Comparison of ENCODE assay signal across 17 cellular contexts in genomic region chr2:152126664-152127063, GRCh38. TPM values are rescaled to one million over a fixed set of nuclear protein-coding genes. Genes with fewer than 3 reads are reported as not detected.
DNase-seq lines count a peak whose midpoint lies in the region; ATAC-seq, FAIRE-seq and TF ChIP-seq lines count a peak whose summit lies in the region.
"Had no signal": no experiment of that assay in that cellular context is flagged by ENCODE, and none has a peak within 500 bp of the region (broad histone marks: within the 10 kb centered on the region; RNA-seq: fewer than 3 reads in every experiment).

No MANE protein-coding gene starts in this region.

- no peak overlapping the region for H2BK15ac ChIP-seq in neuronal stem cell (ENCODE audit: low read length)

- H3K4me3 ChIP-seq in HepG2 (replicated peaks in 1 of 3; ENCODE audit: insufficient read depth in 1 of 3, low read depth in 2 of 3, low read length in 3 of 3): no peak overlapping the region
- H3K4me3 ChIP-seq in right lobe of liver: no peak overlapping the region
- H3K4me3 ChIP-seq in Jurkat, Clone E6-1 (ENCODE audit: low read length): no peak overlapping the region
- H3K4me3 ChIP-seq in SJCRH30: no peak overlapping the region
- no peak overlapping the region for H3K4me3 ChIP-seq in neuronal stem cell (ENCODE audit: low read length in 2 of 2)
- H3K4me3 ChIP-seq: HAP-1, PC-9 had no signal

- no peak overlapping the region for H3K23ac ChIP-seq in neuronal stem cell (ENCODE audit: low read depth, low read length, poor library complexity)

- no peaks in the 10 kb centered on the region for H4K20me1 ChIP-seq in HepG2 (ENCODE audit: insufficient read depth, low read length)

- no peaks in the 10 kb centered on the region for H3K79me2 ChIP-seq in HepG2 (ENCODE audit: insufficient read depth, low read length)

- H2AFZ ChIP-seq in HepG2 (ENCODE audit: low read length) (no peak overlapping the region), neuronal stem cell (ENCODE audit: low read length) (peak overlapping the region; percentile 66)
- H2AFZ ChIP-seq: PC-9 had no signal

- no peak for FAIRE-seq in HepG2 (lab: Jason Lieb, UNC)
- FAIRE-seq: GM18507 had no signal

- no peak overlapping the region for H2BK120ac ChIP-seq in neuronal stem cell (ENCODE audit: low read depth, low read length)

- WGBS in HepG2 (ENCODE audit: low lambda C conversion rate): 96% methylated on average over 4 of the region's 4 CpGs
- WGBS in right lobe of liver (ENCODE audit: insufficient coverage, low coverage, low lambda C conversion rate, missing lambda C conversion rate): 82% methylated on average over 2 of the region's 4 CpGs
- no CpG with 5 or more reads among the region's 4 CpGs for WGBS in neuronal stem cell (ENCODE audit: extremely low coverage in 2 of 2, insufficient read length in 2 of 2, insufficient replicate concordance in 1 of 2), 2 donors

- H3K27ac ChIP-seq in HepG2 (ENCODE audit: extremely low read length, insufficient read depth, low read length): no peak overlapping the region
- no peak overlapping the region for H3K27ac ChIP-seq in right lobe of liver
- H3K27ac ChIP-seq in SJCRH30: no peak overlapping the region
- H3K27ac ChIP-seq in neuronal stem cell (replicated peaks; ENCODE audit: low read length): no peak overlapping the region
- H3K27ac ChIP-seq: PC-9 had no signal

- TF ChIP-seq POLR2A in HepG2 (IDR thresholded peaks at IDR 0.05; ENCODE audit: insufficient read depth in 1 of 2, low read depth in 2 of 2, low read length in 2 of 2): no peak
- no peak for TF ChIP-seq POLR2A in right lobe of liver (IDR thresholded peaks at IDR 0.05)

- no peak overlapping the region for H2AK5ac ChIP-seq in neuronal stem cell (ENCODE audit: low read depth, low read length)

- TF ChIP-seq CTCF in HepG2 (CRISPR knock-in tag; IDR thresholded peaks at IDR 0.05) (no peak), right lobe of liver (IDR thresholded peaks at IDR 0.05) (no peak)

- H3K36me3 ChIP-seq in HepG2 (replicated peaks in 1 of 2; ENCODE audit: control insufficient read depth in 1 of 2, insufficient read depth in 2 of 2, low read length in 2 of 2) (peaks cover 0 to 5% of the 10 kb centered on the region in 2 experiments; a peak in 3 of 5 replicates), right lobe of liver (peaks cover 0 to 26% (median 1%) of the 10 kb centered on the region in 4 donors), SJCRH30 (no peaks in the 10 kb centered on the region), neuronal stem cell (replicated peaks in 1 of 2; ENCODE audit: control insufficient read depth in 2 of 2, insufficient read depth in 2 of 2, low read length in 2 of 2) (peaks cover 0 to 12% of the 10 kb centered on the region in 2 donors)
- H3K36me3 ChIP-seq: HAP-1 had no signal

- ATAC-seq in HepG2: no peak
- ATAC-seq in right lobe of liver: no peak
- ATAC-seq in HG03520 (IDR thresholded peaks at IDR 0.05; ENCODE audit: unreplicated experiment): no peak
- ATAC-seq in sciatic nerve: no peak
- ATAC-seq: SK-N-SH treated with all-trans-retinoic acid at 6 μM for 48 hours had no signal

- no peak for TF ChIP-seq RAD21 in HepG2 (CRISPR knock-in tag; IDR thresholded peaks at IDR 0.05)

- H3K27me3 ChIP-seq in HepG2 (ENCODE audit: control insufficient read depth in 1 of 2, insufficient read depth in 2 of 2, low read length in 2 of 2) (no peaks in the 10 kb centered on the region), right lobe of liver (no peaks in the 10 kb centered on the region), SJCRH30 (no peaks in the 10 kb centered on the region), neuronal stem cell (ENCODE audit: control insufficient read depth in 3 of 3, insufficient read depth in 3 of 3, low read depth in 1 of 3, low read length in 3 of 3) (no peaks in the 10 kb centered on the region)

- intact Hi-C loops in HepG2 (cut with micrococcal nuclease; ENCODE audit: unreplicated experiment) (no loop called here), right lobe of liver (cut with DNase I) (no loop called here), sciatic nerve (cut with DNase I) (no loop called here)

- H4K8ac ChIP-seq in neuronal stem cell (ENCODE audit: low read depth, low read length): no peak overlapping the region

- CTCF ChIA-PET in HepG2 (lab: Yijun Ruan, JAX; ENCODE audit: low intra/inter-chr PET ratio, low total read pairs): no interaction called here

- H3K9me3 ChIP-seq in HepG2 (ENCODE audit: low read length): no peaks in the 10 kb centered on the region
- no peaks in the 10 kb centered on the region for H3K9me3 ChIP-seq in right lobe of liver
- H3K9me3 ChIP-seq in SJCRH30 (replicated peaks): no peaks in the 10 kb centered on the region
- H3K9me3 ChIP-seq in neuronal stem cell (replicated peaks in 1 of 2; ENCODE audit: control insufficient read depth in 2 of 2, insufficient read depth in 1 of 2, low read depth in 1 of 2, low read length in 2 of 2): no peaks in the 10 kb centered on the region
- H3K9me3 ChIP-seq: HAP-1 had no signal

- H3K4me1 ChIP-seq in HepG2 (ENCODE audit: insufficient read depth, low read length) (no peaks in the 10 kb centered on the region), right lobe of liver (no peaks in the 10 kb centered on the region), SJCRH30 (no peaks in the 10 kb centered on the region), neuronal stem cell (ENCODE audit: control insufficient read depth in 2 of 2, insufficient read depth in 1 of 2, low read depth in 1 of 2, low read length in 2 of 2) (no peaks in the 10 kb centered on the region)
- H3K4me1 ChIP-seq: HAP-1 had no signal

- no peak overlapping the region for H4K91ac ChIP-seq in neuronal stem cell (ENCODE audit: low read depth, low read length, poor library complexity)

- peak overlapping the region; percentile 29 for H3K18ac ChIP-seq in neuronal stem cell (ENCODE audit: low read length)

- in situ Hi-C loops in HepG2 (cut with HindIII; ENCODE audit: extremely low pct_ligation_motif_present, low pct_unique_long_range_greater_than_20kb): no loop called here

- no peak overlapping the region for H3K14ac ChIP-seq in neuronal stem cell (ENCODE audit: low read length)

- H3K9ac ChIP-seq in HepG2 (ENCODE audit: insufficient read depth, low read depth, low read length) (no peak overlapping the region), neuronal stem cell (ENCODE audit: low read depth, low read length, poor library complexity) (no peak overlapping the region)

- no peak for TF ChIP-seq EP300 in HepG2 (IDR thresholded peaks at IDR 0.05; ENCODE audit: low read depth in 2 of 2, low read length in 2 of 2)
- TF ChIP-seq EP300 in HepG2 (CRISPR knock-in tag; IDR thresholded peaks at IDR 0.05; ENCODE audit: borderline replicate concordance): no peak

- DNase-seq in HepG2 (ENCODE audit: low spot score): no peak
- no peak for DNase-seq in right lobe of liver
- DNase-seq in Jurkat, Clone E6-1 (ENCODE audit: low read depth, low spot score): peak; percentile 3
- DNase-seq in SJCRH30: peak; percentile 5 to 19
- DNase-seq in neuronal stem cell (ENCODE audit: low spot score): no peak
- DNase-seq in HCEC 1CT: no peak
- DNase-seq in sciatic nerve (ENCODE audit: low spot score): no peak
- DNase-seq: CD4-positive, alpha-beta memory T cell; EL; NCI-H1436; NCI-H345; NCI-H526 treated with DMSO at 0.1 percent for 48 hours; PC-9 had no signal

- no peak overlapping the region for H3K4me2 ChIP-seq in HepG2 (ENCODE audit: low read depth, low read length)
- H3K4me2 ChIP-seq in neuronal stem cell (ENCODE audit: insufficient read depth, low read length, poor library complexity, severe bottlenecking): no peak overlapping the region
- H3K4me2 ChIP-seq: PC-9 had no signal

- no peak overlapping the region for H3K4ac ChIP-seq in neuronal stem cell (ENCODE audit: low read length)

- no peaks in the 10 kb centered on the region for H3K79me1 ChIP-seq in neuronal stem cell (ENCODE audit: low read depth, low read length)

- no TSS peak for BruUV-seq in HepG2 (replicated peaks; lab: Mats Ljungman, UMichigan)

- H2BK5ac ChIP-seq in neuronal stem cell (ENCODE audit: low read length): no peak overlapping the region

- H2BK12ac ChIP-seq in neuronal stem cell (ENCODE audit: low read length): no peak overlapping the region

- POLR2A ChIA-PET in HepG2 (lab: Yijun Ruan, JAX): no interaction called here

RNA-seq across cellular contexts. Expression of gene CACNB4, which starts 27.8 kb away (rescaled TPM):
- 9.5 and 14.3 TPM in 2 replicates for total RNA-seq in HepG2 (2016; rRNA removed; fragmentation: Illumina TruSeq; extraction: Trizol)
- total RNA-seq in HepG2 (2016; cell fraction: cytosol; rRNA removed; fragmentation: Illumina TruSeq; extraction: Trizol; ENCODE audit: low read depth): 8.4 and 9.3 TPM in 2 replicates
- total RNA-seq in HepG2 (2016; cell fraction: insoluble cytoplasmic fraction; rRNA removed; fragmentation: Illumina TruSeq; extraction: Trizol): 12.5 and 16.2 TPM in 2 replicates
- 5.5 and 7.4 TPM in 2 replicates for total RNA-seq in HepG2 (2016; cell fraction: membrane; rRNA removed; fragmentation: Illumina TruSeq; extraction: Trizol)
- total RNA-seq in HepG2 (2016; cell fraction: nucleus; rRNA removed; fragmentation: Illumina TruSeq; extraction: Trizol): 49.9 and 50.0 TPM in 2 replicates
- polyA plus RNA-seq in HepG2 (2011; rRNA removed): 3.9 and 5.1 TPM in 2 replicates
- 1.0 and 1.2 TPM in 2 replicates for polyA plus RNA-seq in HepG2 (2011; cell fraction: cytosol; rRNA removed)
- polyA plus RNA-seq in HepG2 (2011; cell fraction: nucleus; rRNA removed): 8.4 and 10.5 TPM in 2 replicates
- polyA plus RNA-seq in HepG2 (2012): 2.6 and 3.3 TPM in 2 replicates
- 0.25 and 0.48 TPM in 2 replicates for polyA plus RNA-seq in HepG2 (2016; cell fraction: cytosol; fragmentation: Illumina TruSeq; extraction: Trizol; ENCODE audit: low read depth)
- polyA plus RNA-seq in HepG2 (2016; cell fraction: insoluble cytoplasmic fraction; fragmentation: Illumina TruSeq; extraction: Trizol; ENCODE audit: low read depth): 5.0 and 5.5 TPM in 2 replicates
- polyA plus RNA-seq in HepG2 (2016; cell fraction: membrane; fragmentation: Illumina TruSeq; extraction: Trizol; ENCODE audit: low read depth): 1.7 and 2.1 TPM in 2 replicates
- 26.0 and 29.1 TPM in 2 replicates for polyA plus RNA-seq in HepG2 (2016; cell fraction: nucleus; fragmentation: Illumina TruSeq; extraction: Trizol; ENCODE audit: insufficient read depth, low read depth)
- polyA minus RNA-seq in HepG2 (2011; rRNA and poly(A)+ RNA removed; ENCODE audit: low replicate concordance): 0.35 and 13.9 TPM in 2 replicates
- polyA minus RNA-seq in HepG2 (2011; cell fraction: cytosol; rRNA and poly(A)+ RNA removed): 4.7 and 6.0 TPM in 2 replicates
- polyA minus RNA-seq in HepG2 (2011; cell fraction: nucleus; rRNA and poly(A)+ RNA removed): 47.0 and 50.5 TPM in 2 replicates
- total RNA-seq in right lobe of liver: under 1 TPM; 0.06 to 0.49 (median 0.25) TPM
- polyA plus RNA-seq in Jurkat, Clone E6-1 (2012; ENCODE audit: insufficient read depth, insufficient read length): 1.1 TPM
- 1.8 and 2.2 TPM in 2 replicates for total RNA-seq in SJCRH30 (2014; rRNA removed; shearing (Covaris generic))
- 3.3 TPM for polyA plus RNA-seq in neuronal stem cell (2013, experiment 1 of 2)
- polyA plus RNA-seq in neuronal stem cell (2013, experiment 2 of 2): 3.7 TPM
- total RNA-seq in sciatic nerve: 11.4 TPM
- polyA plus RNA-seq: CD4-positive, alpha-beta memory T cell had no signal

RNA-seq across cellular contexts. Expression of gene STAM2, which starts 48.9 kb away (rescaled TPM):
- total RNA-seq in HepG2 (2016; rRNA removed; fragmentation: Illumina TruSeq; extraction: Trizol): 24.1 and 29.2 TPM in 2 replicates
- 9.6 and 10.8 TPM in 2 replicates for total RNA-seq in HepG2 (2016; cell fraction: cytosol; rRNA removed; fragmentation: Illumina TruSeq; extraction: Trizol; ENCODE audit: low read depth)
- 23.1 and 32.1 TPM in 2 replicates for total RNA-seq in HepG2 (2016; cell fraction: insoluble cytoplasmic fraction; rRNA removed; fragmentation: Illumina TruSeq; extraction: Trizol)
- total RNA-seq in HepG2 (2016; cell fraction: membrane; rRNA removed; fragmentation: Illumina TruSeq; extraction: Trizol): 10.5 and 11.3 TPM in 2 replicates
- total RNA-seq in HepG2 (2016; cell fraction: nucleus; rRNA removed; fragmentation: Illumina TruSeq; extraction: Trizol): 20.7 and 24.7 TPM in 2 replicates
- polyA plus RNA-seq in HepG2 (2011; rRNA removed): 12.6 and 14.7 TPM in 2 replicates
- 4.3 and 6.5 TPM in 2 replicates for polyA plus RNA-seq in HepG2 (2011; cell fraction: cytosol; rRNA removed)
- 12.5 and 14.1 TPM in 2 replicates for polyA plus RNA-seq in HepG2 (2011; cell fraction: nucleus; rRNA removed)
- 8.5 and 10.2 TPM in 2 replicates for polyA plus RNA-seq in HepG2 (2012)
- polyA plus RNA-seq in HepG2 (2016; cell fraction: cytosol; fragmentation: Illumina TruSeq; extraction: Trizol; ENCODE audit: low read depth): 1.3 and 1.4 TPM in 2 replicates
- 16.8 and 16.9 TPM in 2 replicates for polyA plus RNA-seq in HepG2 (2016; cell fraction: insoluble cytoplasmic fraction; fragmentation: Illumina TruSeq; extraction: Trizol; ENCODE audit: low read depth)
- 1.7 and 1.9 TPM in 2 replicates for polyA plus RNA-seq in HepG2 (2016; cell fraction: membrane; fragmentation: Illumina TruSeq; extraction: Trizol; ENCODE audit: low read depth)
- polyA plus RNA-seq in HepG2 (2016; cell fraction: nucleus; fragmentation: Illumina TruSeq; extraction: Trizol; ENCODE audit: insufficient read depth, low read depth): 18.3 and 23.4 TPM in 2 replicates
- 11.8 and 17.5 TPM in 2 replicates for polyA minus RNA-seq in HepG2 (2011; rRNA and poly(A)+ RNA removed; ENCODE audit: low replicate concordance)
- 16.4 and 23.1 TPM in 2 replicates for polyA minus RNA-seq in HepG2 (2011; cell fraction: cytosol; rRNA and poly(A)+ RNA removed)
- polyA minus RNA-seq in HepG2 (2011; cell fraction: nucleus; rRNA and poly(A)+ RNA removed): 34.6 and 39.1 TPM in 2 replicates
- total RNA-seq in right lobe of liver: 10 to 100 TPM; 12.1 to 18.6 (median 14.2) TPM
- polyA plus RNA-seq in Jurkat, Clone E6-1 (2012; ENCODE audit: insufficient read depth, insufficient read length): 13.2 TPM
- 12.5 and 15.9 TPM in 2 replicates for total RNA-seq in SJCRH30 (2014; rRNA removed; shearing (Covaris generic))
- polyA plus RNA-seq in neuronal stem cell (2013, experiment 1 of 2): 6.8 TPM
- 7.8 TPM for polyA plus RNA-seq in neuronal stem cell (2013, experiment 2 of 2)
- total RNA-seq in sciatic nerve: 42.1 TPM

Comparison
In these comparisons a context has a peak if more than half of its experiments do, and no peak if none do; other contexts are left out.
1. DNase-seq: peak in Jurkat, Clone E6-1 (single experiment) and SJCRH30 (2 of 2); none in HepG2 (single experiment), right lobe of liver (0 of 3), neuronal stem cell (single experiment), HCEC 1CT (single experiment) and sciatic nerve (single experiment).